Comparison of ENCODE assay signal across 1 cellular context in the genomic region with DNA sequence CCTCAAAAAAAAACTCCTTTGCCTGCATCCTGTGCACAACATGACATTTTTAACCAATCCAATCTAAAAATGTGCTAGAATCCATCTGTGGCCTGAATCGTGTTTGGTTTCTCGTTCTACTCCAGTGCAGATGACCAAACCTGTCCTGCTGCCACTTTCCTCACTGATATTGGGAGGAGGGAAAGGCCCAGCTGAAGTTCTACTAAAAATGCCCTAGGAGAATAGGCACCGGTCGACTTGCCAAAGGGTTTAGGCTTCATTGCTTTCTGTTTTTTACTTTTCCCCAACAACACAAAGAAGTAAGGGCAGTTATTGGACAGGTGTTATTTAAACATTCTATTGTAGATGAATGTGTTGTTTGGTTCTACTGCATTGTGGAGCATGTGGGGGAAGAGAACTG.
TF ChIP-seq lines count a peak whose summit lies in the region.

No MANE protein-coding gene starts in this region.

TF ChIP-seq in H1, 55 proteins besides CTCF, POLR2A, EP300 and RAD21:
- TF ChIP-seq SIRT6 (IDR thresholded peaks at IDR 0.05; ENCODE audit: low read length) (no peak), KDM4A (IDR thresholded peaks at IDR 0.05; ENCODE audit: low read depth, low read length, severe bottlenecking) (no peak), SRF (IDR thresholded peaks at IDR 0.05; ENCODE audit: low read depth, low read length) (no peak), EGR1 (IDR thresholded peaks at IDR 0.05; ENCODE audit: borderline replicate concordance, low read depth, low read length) (no peak), RXRA (IDR thresholded peaks at IDR 0.05; ENCODE audit: insufficient read depth, low read depth, low read length) (no peak)
- TF ChIP-seq, protein P1, sequence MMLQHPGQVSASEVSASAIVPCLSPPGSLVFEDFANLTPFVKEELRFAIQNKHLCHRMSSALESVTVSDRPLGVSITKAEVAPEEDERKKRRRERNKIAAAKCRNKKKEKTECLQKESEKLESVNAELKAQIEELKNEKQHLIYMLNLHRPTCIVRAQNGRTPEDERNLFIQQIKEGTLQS (IDR thresholded peaks at IDR 0.05; ENCODE audit: insufficient read depth, low read depth, low read length) = no peak
- TF ChIP-seq, protein P2, sequence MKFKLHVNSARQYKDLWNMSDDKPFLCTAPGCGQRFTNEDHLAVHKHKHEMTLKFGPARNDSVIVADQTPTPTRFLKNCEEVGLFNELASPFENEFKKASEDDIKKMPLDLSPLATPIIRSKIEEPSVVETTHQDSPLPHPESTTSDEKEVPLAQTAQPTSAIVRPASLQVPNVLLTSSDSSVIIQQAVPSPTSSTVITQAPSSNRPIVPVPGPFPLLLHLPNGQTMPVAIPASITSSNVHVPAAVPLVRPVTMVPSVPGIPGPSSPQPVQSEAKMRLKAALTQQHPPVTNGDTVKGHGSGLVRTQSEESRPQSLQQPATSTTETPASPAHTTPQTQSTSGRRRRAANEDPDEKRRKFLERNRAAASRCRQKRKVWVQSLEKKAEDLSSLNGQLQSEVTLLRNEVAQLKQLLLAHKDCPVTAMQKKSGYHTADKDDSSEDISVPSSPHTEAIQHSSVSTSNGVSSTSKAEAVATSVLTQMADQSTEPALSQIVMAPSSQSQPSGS (IDR thresholded peaks at IDR 0.05; ENCODE audit: low read length) = no peak
- TF ChIP-seq, protein P3, sequence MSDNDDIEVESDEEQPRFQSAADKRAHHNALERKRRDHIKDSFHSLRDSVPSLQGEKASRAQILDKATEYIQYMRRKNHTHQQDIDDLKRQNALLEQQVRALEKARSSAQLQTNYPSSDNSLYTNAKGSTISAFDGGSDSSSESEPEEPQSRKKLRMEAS (IDR thresholded peaks at IDR 0.05) = no peak
